ENCODE assay signal across 1 cellular context in the genomic region with DNA sequence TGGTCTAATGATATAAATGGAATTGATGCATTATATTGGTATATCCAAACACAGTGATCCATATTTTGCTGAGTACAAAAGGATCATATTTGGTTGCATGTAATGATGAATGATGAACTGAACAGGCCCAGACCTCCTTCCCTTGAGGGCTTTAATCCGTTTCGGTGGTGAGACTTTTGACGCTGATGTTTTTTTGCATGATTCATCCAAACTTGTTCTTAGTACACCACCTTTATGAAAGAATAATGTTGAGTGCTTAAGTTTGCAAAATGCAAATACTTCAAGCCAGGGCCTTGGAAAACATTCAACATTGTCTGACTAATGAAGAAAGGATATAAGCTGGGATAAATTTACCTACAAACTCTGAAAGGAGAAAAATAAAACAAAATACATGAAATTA.
TF ChIP-seq lines count a peak whose summit lies in the region.

No MANE protein-coding gene starts in this region.

TF ChIP-seq in HepG2, 621 proteins besides CTCF, POLR2A, EP300 and RAD21:
- no peak for TF ChIP-seq ZNF230 (CRISPR knock-in tag; IDR thresholded peaks at IDR 0.05)
- TF ChIP-seq KDM1A (CRISPR knock-in tag; IDR thresholded peaks at IDR 0.05) = no peak
- no peak for TF ChIP-seq ZNF281 (CRISPR knock-in tag; IDR thresholded peaks at IDR 0.05; ENCODE audit: borderline replicate concordance)
- TF ChIP-seq, protein P1, sequence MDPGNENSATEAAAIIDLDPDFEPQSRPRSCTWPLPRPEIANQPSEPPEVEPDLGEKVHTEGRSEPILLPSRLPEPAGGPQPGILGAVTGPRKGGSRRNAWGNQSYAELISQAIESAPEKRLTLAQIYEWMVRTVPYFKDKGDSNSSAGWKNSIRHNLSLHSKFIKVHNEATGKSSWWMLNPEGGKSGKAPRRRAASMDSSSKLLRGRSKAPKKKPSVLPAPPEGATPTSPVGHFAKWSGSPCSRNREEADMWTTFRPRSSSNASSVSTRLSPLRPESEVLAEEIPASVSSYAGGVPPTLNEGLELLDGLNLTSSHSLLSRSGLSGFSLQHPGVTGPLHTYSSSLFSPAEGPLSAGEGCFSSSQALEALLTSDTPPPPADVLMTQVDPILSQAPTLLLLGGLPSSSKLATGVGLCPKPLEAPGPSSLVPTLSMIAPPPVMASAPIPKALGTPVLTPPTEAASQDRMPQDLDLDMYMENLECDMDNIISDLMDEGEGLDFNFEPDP (CRISPR knock-in tag; conservative IDR thresholded peaks at IDR 0.05) = no peak
- no peak for TF ChIP-seq TEAD3 (CRISPR knock-in tag; optimal IDR thresholded peaks at IDR 0.05; ENCODE audit: borderline replicate concordance)
- no peak for TF ChIP-seq NRL (CRISPR knock-in tag; IDR thresholded peaks at IDR 0.05; ENCODE audit: borderline replicate concordance)
